In the genomic region with DNA sequence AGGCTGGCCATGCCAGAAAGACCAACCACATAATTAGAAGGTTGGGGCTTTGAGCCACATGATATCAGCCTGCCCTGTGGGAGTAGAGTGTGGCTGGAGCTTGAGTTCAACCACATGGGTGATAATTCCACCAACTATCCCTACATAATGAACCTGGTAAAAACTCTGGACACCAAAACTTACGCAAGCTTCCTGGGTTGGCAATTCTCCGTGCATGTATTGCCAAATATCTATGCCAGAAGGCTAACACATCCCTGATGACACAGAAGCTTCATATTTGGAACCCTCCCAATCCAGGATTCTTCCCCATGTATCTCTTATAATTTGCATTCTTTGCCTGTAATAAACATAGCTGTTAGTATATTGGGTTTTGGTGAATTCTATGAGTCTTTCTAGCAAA, we compare ENCODE assay signal across 25 cellular contexts.
DNase-seq lines count a peak whose midpoint lies in the region; ATAC-seq and TF ChIP-seq lines count a peak whose summit lies in the region.
"Had no signal": no experiment of that assay in that cellular context is flagged by ENCODE, and none has a peak within 500 bp of the region (broad histone marks: within the 10 kb centered on the region; RNA-seq: fewer than 3 reads in every experiment).

No MANE protein-coding gene starts in this region.

- H3K4me1 ChIP-seq in PC-3 (ENCODE audit: insufficient read depth, low read length) (peaks cover 8% of the 10 kb centered on the region; the same call in 1 of the 2 replicates), fibroblast of lung (ENCODE audit: control insufficient read depth, extremely low read depth, insufficient read depth, low read length) (no peaks in the 10 kb centered on the region)
- H3K4me1 ChIP-seq: right atrium auricular region had no signal

- H3K36me3 ChIP-seq in PC-3 (ENCODE audit: low read depth, low read length) (no peaks in the 10 kb centered on the region), fibroblast of lung (ENCODE audit: control insufficient read depth, insufficient read depth, low read length) (no peaks in the 10 kb centered on the region)
- H3K36me3 ChIP-seq: right atrium auricular region had no signal

- no peak overlapping the region for H3K9ac ChIP-seq in PC-3 (ENCODE audit: low read length)
- no peak overlapping the region for H3K9ac ChIP-seq in fibroblast of lung (ENCODE audit: insufficient read depth, low read length)

- CTCF ChIA-PET in PC-3 (lab: Charles Lee) = no interaction called here

- intact Hi-C loops in PC-3 (cut with micrococcal nuclease) = no loop called here

- H3K4me3 ChIP-seq in PC-3 (ENCODE audit: low read length) (no peak overlapping the region), fibroblast of lung (replicated peaks in 1 of 4; ENCODE audit: control extremely low read depth in 1 of 4, insufficient read depth in 1 of 4, low read depth in 3 of 4, low read length in 4 of 4) (no peak overlapping the region), skeletal muscle cell (ENCODE audit: low read depth, low read length) (no peak overlapping the region)
- H3K4me3 ChIP-seq: right atrium auricular region had no signal

- ATAC-seq in PC-3 = no peak
- ATAC-seq: left cardiac atrium; naive thymus-derived CD4-positive, alpha-beta T cell had no signal

- no peaks in the 10 kb centered on the region for H3K79me2 ChIP-seq in PC-3 (ENCODE audit: low read length)
- no peaks in the 10 kb centered on the region for H3K79me2 ChIP-seq in fibroblast of lung (ENCODE audit: control insufficient read depth, insufficient read depth, low read length)

- H3K9me2 ChIP-seq in PC-3 (replicated peaks; ENCODE audit: low read length) = no peaks in the 10 kb centered on the region

- H3K4me2 ChIP-seq in PC-3 (ENCODE audit: low read length) (no peak overlapping the region), fibroblast of lung (ENCODE audit: extremely low read depth, insufficient read depth, low read length) (no peak overlapping the region)

- BruUV-seq in PC-3 (replicated peaks; lab: Mats Ljungman, UMichigan) = no TSS peak

- H3K27ac ChIP-seq in PC-3 (ENCODE audit: low read length) (no peak overlapping the region), fibroblast of lung (ENCODE audit: insufficient read depth, low read length) (no peak overlapping the region)
- H3K27ac ChIP-seq: epithelial cell of prostate, right atrium auricular region had no signal

- no peak for TF ChIP-seq CTCF in PC-3 (conservative IDR thresholded peaks at IDR 0.05; ENCODE audit: low read depth, low read length)
- no peak for TF ChIP-seq CTCF in fibroblast of lung (conservative IDR thresholded peaks at IDR 0.05 in 1 of 2, IDR thresholded peaks at IDR 0.05 in 1 of 2; ENCODE audit: low read depth in 1 of 2, low read length in 2 of 2)

- DNase-seq in HCEC 1CT (peak; percentile 34), PC-3 (peak; percentile 61), fibroblast of lung (ENCODE audit: low read depth in 2 of 2) (peak; percentile 4 to 22), skeletal muscle cell (ENCODE audit: low read depth) (peak; percentile 24), ACHN (no peak), amniotic stem cell (lab: John Stamatoyannopoulos, UW) (no peak), DMS53 treated with DMSO at 0.1 percent for 48 hours (lab: John Stamatoyannopoulos, UW; ENCODE audit: unreplicated experiment) (no peak), NCI-H146 treated with DMSO at 0.1 percent for 48 hours (lab: John Stamatoyannopoulos, UW; ENCODE audit: unreplicated experiment) (no peak)
- DNase-seq: activated CD4-positive, alpha-beta T cell treated with anti-CD3 and anti-CD28 coated beads for 4 hours; activated naive CD4-positive, alpha-beta T cell treated with Interleukin-2 at 50 U/mL for 16 hours; activated T-cell treated with anti-CD3 and anti-CD28 coated beads, Interleukin-2, amount 50 U/mL, for 48 hours; amygdala; cerebellar nuclear complex; DND-41; GOT3; IMR-90; left cardiac atrium; mesendoderm; naive thymus-derived CD4-positive, alpha-beta T cell; NCI-H187 treated with DMSO at 0.1 percent for 48 hours; NCI-H345; OCI-M1; SHP77 treated with DMSO at 0.1 percent for 48 hours had no signal

- no peaks in the 10 kb centered on the region for H3F3A ChIP-seq in PC-3 (ENCODE audit: low read length, unreplicated experiment)

- H4K20me1 ChIP-seq in PC-3 (ENCODE audit: low read length) = no peaks in the 10 kb centered on the region
- H4K20me1 ChIP-seq in fibroblast of lung (ENCODE audit: control insufficient read depth, extremely low read depth, insufficient read depth, low read length) = no peaks in the 10 kb centered on the region

- H2AFZ ChIP-seq in PC-3 (ENCODE audit: low read length) (no peak overlapping the region), fibroblast of lung (ENCODE audit: low read length) (no peak overlapping the region)

- no peaks in the 10 kb centered on the region for H3K9me3 ChIP-seq in PC-3 (ENCODE audit: low read length)
- no peaks in the 10 kb centered on the region for H3K9me3 ChIP-seq in fibroblast of lung (ENCODE audit: control insufficient read depth, insufficient read depth, low read depth, low read length)
- H3K9me3 ChIP-seq: right atrium auricular region had no signal

- POLR2A ChIA-PET in PC-3 (lab: Charles Lee; ENCODE audit: unreplicated experiment) = no interaction called here

- H3K27me3 ChIP-seq in PC-3 (ENCODE audit: low read length) (no peaks in the 10 kb centered on the region), fibroblast of lung (ENCODE audit: control insufficient read depth, insufficient read depth, low read length) (no peaks in the 10 kb centered on the region)
- H3K27me3 ChIP-seq: right atrium auricular region had no signal

- in situ Hi-C loops in ACHN (cut with HindIII; ENCODE audit: low pct_ligation_motif_present, low pct_unique_long_range_greater_than_20kb, low sequenced_read_pairs) = no loop called here

Comparison
In these comparisons a context has a peak if more than half of its experiments do, and no peak if none do; other contexts are left out.
1. DNase-seq: peak in HCEC 1CT (single experiment), PC-3 (single experiment), fibroblast of lung (2 of 2) and skeletal muscle cell (single experiment); none in ACHN (single experiment), amniotic stem cell (single experiment), DMS53 treated with DMSO at 0.1 percent for 48 hours (single experiment) and NCI-H146 treated with DMSO at 0.1 percent for 48 hours (single experiment).